ENCODE assay signal across 14 cellular contexts in the genomic region with DNA sequence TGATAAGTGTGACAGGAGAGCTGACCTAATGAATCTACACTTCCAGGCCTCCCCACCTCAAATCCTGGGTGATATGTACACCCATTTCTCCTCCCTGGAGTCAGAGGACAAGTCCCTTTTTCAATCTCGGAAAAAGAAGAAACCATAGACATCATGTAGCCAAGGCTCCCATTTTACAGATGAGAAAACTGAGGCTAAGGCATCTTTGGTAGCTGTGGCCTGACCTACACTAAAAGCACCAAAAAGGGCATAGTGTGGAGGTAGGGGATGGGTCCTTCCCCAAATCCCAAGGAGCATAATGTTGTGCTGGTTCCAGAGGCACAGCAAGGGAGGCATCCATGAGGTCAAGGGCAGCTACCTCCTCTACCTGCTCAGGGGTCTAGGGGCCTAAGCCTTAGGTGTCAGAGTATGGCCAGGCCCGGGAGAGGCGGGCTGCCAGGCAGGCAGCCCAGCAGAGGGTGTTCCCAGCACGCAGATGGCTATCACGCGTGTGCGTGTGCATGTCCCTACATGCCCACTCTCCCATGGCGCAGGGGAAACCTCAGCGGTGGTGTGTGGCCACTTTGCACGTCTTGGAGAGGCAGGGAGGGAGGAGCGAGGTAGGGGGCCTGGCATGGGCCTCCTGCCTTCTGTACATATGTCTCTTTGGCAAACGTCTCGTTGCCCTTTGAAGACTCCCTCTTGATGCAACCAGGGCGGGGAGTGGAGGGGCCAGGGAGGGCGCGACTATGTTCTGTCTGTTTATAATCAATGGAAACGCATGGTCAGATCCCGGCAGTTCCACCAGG. TPM values are rescaled to one million over a fixed set of nuclear protein-coding genes. Genes with fewer than 3 reads are reported as not detected.
A peak's percentile ranks its signal among the peaks of the same experiment; 100 is the strongest.
DNase-seq lines count a peak whose midpoint lies in the region; FAIRE-seq and TF ChIP-seq lines count a peak whose summit lies in the region.
"Had no signal": no experiment of that assay in that cellular context is flagged by ENCODE, and none has a peak within 500 bp of the region (broad histone marks: within the 10 kb centered on the region; RNA-seq: fewer than 3 reads in every experiment).

No MANE protein-coding gene starts in this region.

- intact Hi-C loops in breast epithelium (cut with DNase I; ENCODE audit: low total_unique reads): no loop called here
- intact Hi-C loops in MCF 10A (cut with micrococcal nuclease): no loop called here

- no peaks in the 10 kb centered on the region for H3K36me3 ChIP-seq in breast epithelium
- H3K36me3 ChIP-seq: upper lobe of right lung had no signal

- CTCF ChIA-PET in MCF 10A (lab: Yijun Ruan, JAX): interaction anchor here (0.7 to 1.3 kb wide), 3 partner anchors 135 to 136 kb away, joined by 3 to 5 read pairs (median 4); no protein-coding TSS in a partner anchor

- peaks cover 0 to 6% of the 10 kb centered on the region in 2 donors for H3K4me1 ChIP-seq in breast epithelium

- H3K27me3 Mint-ChIP-seq in MCF 10A (ENCODE audit: insufficient read depth, unreplicated experiment): no peaks in the 10 kb centered on the region

- H3K27me3 ChIP-seq in breast epithelium: no peaks in the 10 kb centered on the region

- H3K4me3 Mint-ChIP-seq in MCF 10A (ENCODE audit: unreplicated experiment): no peak overlapping the region
- H3K4me3 Mint-ChIP-seq: activated T-helper 17 cell treated with anti-CD3 and anti-CD28 coated beads, Interleukin-2, amount 50 U/mL, for 72 hours had no signal

- H3K36me3 Mint-ChIP-seq in MCF 10A (ENCODE audit: insufficient read depth, unreplicated experiment): no peaks in the 10 kb centered on the region

- BruUV-seq in MCF 10A (replicated peaks; lab: Mats Ljungman, UMichigan): no TSS peak

- peak overlapping the region in 1 of 2 donors; percentile 25 for H3K27ac ChIP-seq in breast epithelium
- H3K27ac ChIP-seq: upper lobe of right lung had no signal

- peak overlapping the region; percentile 55 to 77 (median 59) for H3K4me3 ChIP-seq in breast epithelium

- H3K4me1 Mint-ChIP-seq in MCF 10A (ENCODE audit: insufficient read depth, unreplicated experiment): no peaks in the 10 kb centered on the region

- TF ChIP-seq CTCF in breast epithelium (IDR thresholded peaks at IDR 0.05) (no peak), MCF 10A (IDR thresholded peaks at IDR 0.05; ENCODE audit: unreplicated experiment) (no peak)

- no peak for TF ChIP-seq POLR2A in breast epithelium (IDR thresholded peaks at IDR 0.05)

- no peak for DNase-seq in breast epithelium (ENCODE audit: low spot score in 2 of 2)
- no peak for DNase-seq in MCF 10A (ENCODE audit: unreplicated experiment)
- DNase-seq in NCI-H69 (lab: John Stamatoyannopoulos, UW): peak; percentile 83
- DNase-seq in islet precursor cell: peak; percentile 42
- DNase-seq in urothelium cell line (ENCODE audit: low spot score): no peak
- DNase-seq in GM19238 (ENCODE audit: insufficient read length, low spot score): no peak
- no peak for DNase-seq in activated naive CD4-positive, alpha-beta T cell treated with Interleukin-2 at 50 U/mL for 16 hours
- no peak for DNase-seq in AG20443 (ENCODE audit: low spot score)
- DNase-seq: effector memory CD4-positive, alpha-beta T cell; H7; stimulated activated CD4-positive, alpha-beta T cell treated with anti-CD3 and anti-CD28 coated beads, Interleukin-15, amount 100 ng/mL, for 24 hours; SW 1271; upper lobe of right lung had no signal

- no peaks in the 10 kb centered on the region for H3K9me3 ChIP-seq in breast epithelium
- H3K9me3 ChIP-seq: upper lobe of right lung had no signal

- no peaks in the 10 kb centered on the region for H3K9me3 Mint-ChIP-seq in MCF 10A (ENCODE audit: unreplicated experiment)
- H3K9me3 Mint-ChIP-seq: activated T-helper 17 cell treated with anti-CD3 and anti-CD28 coated beads, Interleukin-2, amount 50 U/mL, for 72 hours had no signal

- no peak overlapping the region for H3K27ac Mint-ChIP-seq in MCF 10A (ENCODE audit: low read depth, unreplicated experiment)
- H3K27ac Mint-ChIP-seq: activated T-helper 17 cell treated with anti-CD3 and anti-CD28 coated beads, Interleukin-2, amount 50 U/mL, for 72 hours had no signal

- POLR2A ChIA-PET in MCF 10A (lab: Yijun Ruan, JAX): no interaction called here

- FAIRE-seq in urothelium cell line (lab: Jason Lieb, UNC): peak; percentile 30

RNA-seq across cellular contexts. Expression of gene PGF, which starts 2.5 kb away (rescaled TPM):
- total RNA-seq in breast epithelium (10 to 100 TPM in 1 of 3 donors, 1 to 10 TPM in 2; 3.7 to 17.9 (median 8.2) TPM), MCF 10A (2022) (1.3 and 2.1 TPM in 2 replicates)

RNA-seq across cellular contexts. Expression of gene RPS6KL1, which starts 29.8 kb away (rescaled TPM):
- 1 to 10 TPM; 2.9 to 5.6 (median 3.3) TPM for total RNA-seq in breast epithelium
- 8.8 and 12.3 TPM in 2 replicates for total RNA-seq in MCF 10A (2022)

RNA-seq across cellular contexts. Expression of gene EIF2B2, which starts 49.8 kb away (rescaled TPM):
- 10 to 100 TPM; 31.8 to 40.3 (median 36.0) TPM for total RNA-seq in breast epithelium
- 53.8 and 57.9 TPM in 2 replicates for total RNA-seq in MCF 10A (2022)

Comparison
In these comparisons a context has a peak if more than half of its experiments do, and no peak if none do; other contexts are left out.
1. DNase-seq: peak in NCI-H69 (single experiment) and islet precursor cell (single experiment); none in breast epithelium (0 of 2), MCF 10A (single experiment), urothelium cell line (single experiment), GM19238 (single experiment), activated naive CD4-positive, alpha-beta T cell treated with Interleukin-2 at 50 U/mL for 16 hours (single experiment) and AG20443 (single experiment).